In genomic region chr14:51715742-51716141, GRCh38 we compare ENCODE assay signal across 21 cellular contexts.
"Had no signal": no experiment of that assay in that cellular context is flagged by ENCODE, and none has a peak within 500 bp of the region (broad histone marks: within the 10 kb centered on the region; RNA-seq: fewer than 3 reads in every experiment).

No MANE protein-coding gene starts in this region.

- DNase-seq: activated CD4-positive, CD25-positive, alpha-beta regulatory T cell treated with anti-CD3 and anti-CD28 coated beads, Interleukin-2, amount 50 U/mL, for 72 hours; activated CD8-positive, alpha-beta memory T cell treated with anti-CD3 and anti-CD28 coated beads for 24 hours; activated CD8-positive, alpha-beta memory T cell treated with anti-CD3 and anti-CD28 coated beads, Interleukin-2, amount 50 U/mL, for 48 hours; activated effector memory CD4-positive, alpha-beta T cell treated with anti-CD3 and anti-CD28 coated beads, Interleukin-2, amount 50 U/mL, for 16 hours; activated naive CD4-positive, alpha-beta T cell treated with anti-CD3 and anti-CD28 coated beads, Interleukin-2, amount 50 U/mL, for 16 hours; activated T-cell treated with anti-CD3 and anti-CD28 coated beads, Interleukin-2, amount 50 U/mL, for 72 hours; aorta; heart right ventricle; left ventricle myocardium superior; naive thymus-derived CD8-positive, alpha-beta T cell; posterior cingulate gyrus; sigmoid colon; stimulated activated naive CD4-positive, alpha-beta T cell; T-helper 1 cell; T-helper 9 cell; thyroid gland had no signal

- H3K9me3 ChIP-seq: gastroesophageal sphincter, heart right ventricle, sigmoid colon, thyroid gland had no signal

- H3K27me3 ChIP-seq: gastroesophageal sphincter, heart right ventricle, sigmoid colon, thyroid gland had no signal

- ATAC-seq: activated T-cell treated with anti-CD3 and anti-CD28 coated beads, Interleukin-2, amount 50 U/mL, for 72 hours; gastroesophageal sphincter; left ventricle myocardium superior; naive thymus-derived CD8-positive, alpha-beta T cell had no signal

- H3K4me3 Mint-ChIP-seq: activated T-cell treated with anti-CD3 and anti-CD28 coated beads, Interleukin-2, amount 50 U/mL, for 72 hours; memory B cell; naive thymus-derived CD8-positive, alpha-beta T cell had no signal

- H3K27ac Mint-ChIP-seq: memory B cell; naive thymus-derived CD8-positive, alpha-beta T cell had no signal

- FAIRE-seq: endometrium, urothelium cell line had no signal

- H3K36me3 Mint-ChIP-seq: memory B cell had no signal

- H3K4me1 Mint-ChIP-seq: memory B cell had no signal

- H3K4me3 ChIP-seq: coronary artery, gastroesophageal sphincter, heart right ventricle, sigmoid colon, thyroid gland had no signal

- H3K9me3 Mint-ChIP-seq: activated T-cell treated with anti-CD3 and anti-CD28 coated beads, Interleukin-2, amount 50 U/mL, for 72 hours; memory B cell; naive thymus-derived CD8-positive, alpha-beta T cell had no signal

- H3K4me1 ChIP-seq: gastroesophageal sphincter, heart right ventricle, sigmoid colon, thyroid gland had no signal

- H3K27ac ChIP-seq: coronary artery, gastroesophageal sphincter, heart right ventricle, sigmoid colon, thyroid gland had no signal
